In the genomic region with DNA sequence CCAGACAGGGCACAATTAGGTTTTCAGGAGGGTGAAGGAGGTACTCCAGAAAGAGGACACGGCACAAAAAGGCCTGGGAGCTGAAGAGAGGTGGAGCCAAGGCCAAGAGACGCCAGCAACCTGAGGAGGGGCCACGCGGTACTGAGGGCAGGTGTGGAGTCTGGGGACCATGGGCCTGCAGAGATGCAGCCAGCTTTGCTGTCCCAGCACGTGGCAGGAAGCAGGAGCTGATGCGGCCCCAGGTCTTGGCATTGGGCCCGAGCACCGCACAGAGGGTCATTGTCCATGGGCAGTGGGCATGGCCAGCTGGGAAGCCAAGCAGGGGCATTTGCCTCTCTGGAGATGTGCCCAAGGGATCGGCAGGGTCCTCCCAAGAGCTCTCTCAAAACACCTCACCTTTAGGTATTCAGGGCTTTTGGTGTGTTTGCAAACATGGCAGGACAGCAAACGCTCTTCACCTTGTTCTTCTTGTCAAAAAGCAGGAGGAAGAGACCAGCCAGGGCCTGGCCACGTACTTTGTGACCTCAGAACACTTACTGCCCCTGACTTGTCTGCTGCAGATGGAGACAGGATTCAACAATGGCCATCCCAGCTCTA, we compare ENCODE assay signal across 1 cellular context.
TF ChIP-seq lines count a peak whose summit lies in the region.

No MANE protein-coding gene starts in this region.

TF ChIP-seq in HepG2, 621 proteins besides CTCF, POLR2A, EP300 and RAD21 (continued from another document and continues in another):
- TF ChIP-seq ZNF607 (CRISPR knock-in tag; IDR thresholded peaks at IDR 0.05; ENCODE audit: borderline replicate concordance) (0 out of 2 replicates have a peak, but pooled peaks have one; percentile 39), RXRB (CRISPR knock-in tag; IDR thresholded peaks at IDR 0.05; ENCODE audit: borderline replicate concordance) (peak; percentile 51; the same call in 1 of the 2 replicates), SOX13 (IDR thresholded peaks at IDR 0.05) (no peak), SOX13 (CRISPR knock-in tag; conservative IDR thresholded peaks at IDR 0.05 in 1 of 2, IDR thresholded peaks at IDR 0.05 in 1 of 2) (peak in 1 of 2 experiments; percentile 26; a peak in 1 of 4 replicates), TARDBP (CRISPR knock-in tag; IDR thresholded peaks at IDR 0.05) (0 out of 2 replicates have a peak, but pooled peaks have one; percentile 36), MXI1 (IDR thresholded peaks at IDR 0.05; ENCODE audit: borderline replicate concordance, low read depth, low read length) (no peak), HMG20B (CRISPR knock-in tag; conservative IDR thresholded peaks at IDR 0.05) (0 out of 2 replicates have a peak, but pooled peaks have one; percentile 15), ZSCAN5A (CRISPR knock-in tag; IDR thresholded peaks at IDR 0.05; ENCODE audit: borderline replicate concordance) (0 out of 2 replicates have a peak, but pooled peaks have one; percentile 32), U2AF2 (IDR thresholded peaks at IDR 0.05; ENCODE audit: low read depth, low read length) (no peak), ARNT2 (CRISPR knock-in tag; IDR thresholded peaks at IDR 0.05; ENCODE audit: low read depth) (0 out of 2 replicates have a peak, but pooled peaks have one; percentile 38), SIX4 (CRISPR knock-in tag; IDR thresholded peaks at IDR 0.05) (0 out of 2 replicates have a peak, but pooled peaks have one; percentile 6), SOX6 (IDR thresholded peaks at IDR 0.05) (no peak), SOX6 (CRISPR knock-in tag; IDR thresholded peaks at IDR 0.05) (peak; percentile 25; the same call in 1 of the 2 replicates), ZNF446 (CRISPR knock-in tag; IDR thresholded peaks at IDR 0.05) (no peak), HOXA3 (CRISPR knock-in tag; IDR thresholded peaks at IDR 0.05) (peak; percentile 38; the same call in 1 of the 2 replicates), CSRNP1 (CRISPR knock-in tag; IDR thresholded peaks at IDR 0.05) (peak; percentile 79), ZNF83 (CRISPR knock-in tag; IDR thresholded peaks at IDR 0.05; ENCODE audit: borderline replicate concordance) (0 out of 2 replicates have a peak, but pooled peaks have one; percentile 67), ZNF10 (CRISPR knock-in tag; IDR thresholded peaks at IDR 0.05; ENCODE audit: borderline replicate concordance, low read depth) (no peak), SMYD3 (CRISPR knock-in tag; IDR thresholded peaks at IDR 0.05) (peak; percentile 87; the same call in 1 of the 2 replicates), ZFP36L1 (CRISPR knock-in tag; IDR thresholded peaks at IDR 0.05) (no peak), KAT7 (CRISPR knock-in tag; IDR thresholded peaks at IDR 0.05; ENCODE audit: borderline replicate concordance) (no peak), NCOA2 (CRISPR knock-in tag; IDR thresholded peaks at IDR 0.05) (0 out of 2 replicates have a peak, but pooled peaks have one; percentile 28), ZNF33B (CRISPR knock-in tag; IDR thresholded peaks at IDR 0.05) (0 out of 2 replicates have a peak, but pooled peaks have one; percentile 36), SNAPC2 (CRISPR knock-in tag; IDR thresholded peaks at IDR 0.05) (peak; percentile 81), ISX (CRISPR knock-in tag; conservative IDR thresholded peaks at IDR 0.05) (no peak), NFKB2 (CRISPR knock-in tag; IDR thresholded peaks at IDR 0.05; ENCODE audit: borderline replicate concordance) (peak; percentile 67; the same call in 1 of the 2 replicates), ZNF281 (CRISPR knock-in tag; IDR thresholded peaks at IDR 0.05; ENCODE audit: borderline replicate concordance) (peak; percentile 36; the same call in 1 of the 2 replicates)
- TF ChIP-seq, protein P1, sequence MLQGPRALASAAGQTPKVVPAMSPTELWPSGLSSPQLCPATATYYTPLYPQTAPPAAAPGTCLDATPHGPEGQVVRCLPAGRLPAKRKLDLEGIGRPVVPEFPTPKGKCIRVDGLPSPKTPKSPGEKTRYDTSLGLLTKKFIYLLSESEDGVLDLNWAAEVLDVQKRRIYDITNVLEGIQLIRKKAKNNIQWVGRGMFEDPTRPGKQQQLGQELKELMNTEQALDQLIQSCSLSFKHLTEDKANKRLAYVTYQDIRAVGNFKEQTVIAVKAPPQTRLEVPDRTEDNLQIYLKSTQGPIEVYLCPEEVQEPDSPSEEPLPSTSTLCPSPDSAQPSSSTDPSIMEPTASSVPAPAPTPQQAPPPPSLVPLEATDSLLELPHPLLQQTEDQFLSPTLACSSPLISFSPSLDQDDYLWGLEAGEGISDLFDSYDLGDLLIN (CRISPR knock-in tag; IDR thresholded peaks at IDR 0.05; ENCODE audit: borderline replicate concordance) = no peak
- TF ChIP-seq, protein P2, sequence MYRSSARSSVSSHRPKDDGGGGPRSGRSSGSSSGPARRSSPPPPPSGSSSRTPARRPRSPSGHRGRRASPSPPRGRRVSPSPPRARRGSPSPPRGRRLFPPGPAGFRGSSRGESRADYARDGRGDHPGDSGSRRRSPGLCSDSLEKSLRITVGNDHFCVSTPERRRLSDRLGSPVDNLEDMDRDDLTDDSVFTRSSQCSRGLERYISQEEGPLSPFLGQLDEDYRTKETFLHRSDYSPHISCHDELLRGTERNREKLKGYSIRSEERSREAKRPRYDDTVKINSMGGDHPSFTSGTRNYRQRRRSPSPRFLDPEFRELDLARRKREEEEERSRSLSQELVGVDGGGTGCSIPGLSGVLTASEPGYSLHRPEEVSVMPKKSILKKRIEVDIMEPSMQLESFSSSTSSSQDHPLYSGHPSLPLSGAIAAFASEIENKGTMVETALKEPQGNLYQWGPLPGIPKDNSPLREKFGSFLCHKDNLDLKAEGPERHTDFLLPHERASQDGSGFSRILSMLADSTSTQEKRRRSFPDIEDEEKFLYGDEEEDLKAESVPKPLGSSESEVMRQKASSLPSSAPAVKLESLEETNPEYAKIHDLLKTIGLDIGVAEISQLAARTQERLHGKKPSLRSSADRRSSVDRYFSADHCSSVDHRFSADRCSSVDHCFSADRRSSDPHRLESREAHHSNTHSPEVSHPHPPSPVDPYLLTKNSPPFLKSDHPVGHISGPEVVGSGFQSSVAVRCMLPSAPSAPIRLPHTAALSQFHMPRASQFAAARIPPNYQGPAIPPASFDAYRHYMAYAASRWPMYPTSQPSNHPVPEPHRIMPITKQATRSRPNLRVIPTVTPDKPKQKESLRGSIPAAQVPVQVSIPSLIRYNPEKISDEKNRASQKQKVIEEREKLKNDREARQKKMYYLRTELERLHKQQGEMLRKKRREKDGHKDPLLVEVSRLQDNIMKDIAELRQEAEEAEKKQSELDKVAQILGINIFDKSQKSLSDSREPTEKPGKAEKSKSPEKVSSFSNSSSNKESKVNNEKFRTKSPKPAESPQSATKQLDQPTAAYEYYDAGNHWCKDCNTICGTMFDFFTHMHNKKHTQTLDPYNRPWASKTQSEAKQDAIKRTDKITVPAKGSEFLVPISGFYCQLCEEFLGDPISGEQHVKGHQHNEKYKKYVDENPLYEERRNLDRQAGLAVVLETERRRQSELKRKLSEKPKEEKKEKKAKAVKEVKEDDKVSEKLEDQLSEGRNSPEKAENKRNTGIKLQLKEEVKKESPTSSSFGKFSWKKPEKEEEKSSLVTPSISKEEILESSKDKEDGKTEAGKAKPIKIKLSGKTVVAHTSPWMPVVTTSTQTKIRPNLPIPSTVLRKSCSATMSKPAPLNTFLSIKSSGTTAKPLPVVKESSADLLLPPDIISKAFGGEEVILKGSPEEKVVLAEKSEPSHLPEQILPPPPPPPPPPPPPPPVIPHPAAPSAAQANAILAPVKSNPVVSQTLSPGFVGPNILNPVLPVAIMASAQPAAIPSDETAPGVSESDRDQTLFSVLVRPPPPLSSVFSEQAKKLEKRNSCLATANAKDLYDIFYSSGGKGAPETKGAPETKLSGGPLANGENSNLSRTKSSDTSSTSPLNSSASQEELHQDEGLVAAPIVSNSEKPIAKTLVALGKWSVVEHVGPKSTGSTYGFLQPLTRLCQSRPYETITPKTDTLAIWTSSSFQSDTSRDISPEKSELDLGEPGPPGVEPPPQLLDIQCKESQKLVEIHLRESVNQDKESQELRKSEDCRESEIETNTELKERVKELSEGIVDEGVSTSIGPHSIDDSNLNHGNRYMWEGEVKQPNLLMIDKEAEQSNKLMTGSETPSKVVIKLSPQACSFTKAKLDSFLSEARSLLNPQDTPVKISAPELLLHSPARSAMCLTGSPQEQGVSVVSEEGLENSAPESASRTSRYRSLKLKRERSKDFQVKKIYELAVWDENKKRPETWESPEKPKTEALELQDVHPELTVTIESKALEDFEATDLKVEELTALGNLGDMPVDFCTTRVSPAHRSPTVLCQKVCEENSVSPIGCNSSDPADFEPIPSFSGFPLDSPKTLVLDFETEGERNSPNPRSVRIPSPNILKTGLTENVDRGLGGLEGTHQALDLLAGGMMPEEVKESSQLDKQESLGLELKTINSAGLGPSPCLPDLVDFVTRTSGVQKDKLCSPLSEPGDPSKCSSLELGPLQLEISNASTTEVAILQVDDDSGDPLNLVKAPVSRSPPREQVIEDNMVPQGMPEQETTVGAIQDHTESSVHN (CRISPR knock-in tag; IDR thresholded peaks at IDR 0.05) = 0 out of 2 replicates have a peak, but pooled peaks have one; percentile 20
- TF ChIP-seq, protein P3, sequence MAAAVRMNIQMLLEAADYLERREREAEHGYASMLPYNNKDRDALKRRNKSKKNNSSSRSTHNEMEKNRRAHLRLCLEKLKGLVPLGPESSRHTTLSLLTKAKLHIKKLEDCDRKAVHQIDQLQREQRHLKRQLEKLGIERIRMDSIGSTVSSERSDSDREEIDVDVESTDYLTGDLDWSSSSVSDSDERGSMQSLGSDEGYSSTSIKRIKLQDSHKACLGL (CRISPR knock-in tag; IDR thresholded peaks at IDR 0.05) = 0 out of 2 replicates have a peak, but pooled peaks have one; percentile 51
- TF ChIP-seq, protein P4, sequence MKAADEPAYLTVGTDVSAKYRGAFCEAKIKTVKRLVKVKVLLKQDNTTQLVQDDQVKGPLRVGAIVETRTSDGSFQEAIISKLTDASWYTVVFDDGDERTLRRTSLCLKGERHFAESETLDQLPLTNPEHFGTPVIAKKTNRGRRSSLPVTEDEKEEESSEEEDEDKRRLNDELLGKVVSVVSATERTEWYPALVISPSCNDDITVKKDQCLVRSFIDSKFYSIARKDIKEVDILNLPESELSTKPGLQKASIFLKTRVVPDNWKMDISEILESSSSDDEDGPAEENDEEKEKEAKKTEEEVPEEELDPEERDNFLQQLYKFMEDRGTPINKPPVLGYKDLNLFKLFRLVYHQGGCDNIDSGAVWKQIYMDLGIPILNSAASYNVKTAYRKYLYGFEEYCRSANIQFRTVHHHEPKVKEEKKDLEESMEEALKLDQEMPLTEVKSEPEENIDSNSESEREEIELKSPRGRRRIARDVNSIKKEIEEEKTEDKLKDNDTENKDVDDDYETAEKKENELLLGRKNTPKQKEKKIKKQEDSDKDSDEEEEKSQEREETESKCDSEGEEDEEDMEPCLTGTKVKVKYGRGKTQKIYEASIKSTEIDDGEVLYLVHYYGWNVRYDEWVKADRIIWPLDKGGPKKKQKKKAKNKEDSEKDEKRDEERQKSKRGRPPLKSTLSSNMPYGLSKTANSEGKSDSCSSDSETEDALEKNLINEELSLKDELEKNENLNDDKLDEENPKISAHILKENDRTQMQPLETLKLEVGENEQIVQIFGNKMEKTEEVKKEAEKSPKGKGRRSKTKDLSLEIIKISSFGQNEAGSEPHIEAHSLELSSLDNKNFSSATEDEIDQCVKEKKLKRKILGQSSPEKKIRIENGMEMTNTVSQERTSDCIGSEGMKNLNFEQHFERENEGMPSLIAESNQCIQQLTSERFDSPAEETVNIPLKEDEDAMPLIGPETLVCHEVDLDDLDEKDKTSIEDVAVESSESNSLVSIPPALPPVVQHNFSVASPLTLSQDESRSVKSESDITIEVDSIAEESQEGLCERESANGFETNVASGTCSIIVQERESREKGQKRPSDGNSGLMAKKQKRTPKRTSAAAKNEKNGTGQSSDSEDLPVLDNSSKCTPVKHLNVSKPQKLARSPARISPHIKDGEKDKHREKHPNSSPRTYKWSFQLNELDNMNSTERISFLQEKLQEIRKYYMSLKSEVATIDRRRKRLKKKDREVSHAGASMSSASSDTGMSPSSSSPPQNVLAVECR (CRISPR knock-in tag; IDR thresholded peaks at IDR 0.05; ENCODE audit: borderline replicate concordance) = peak; percentile 48; the same call in 1 of the 2 replicates
